Comparison of ENCODE assay signal across 1 cellular context in genomic region chr4:168995537-168996295, GRCh38.
TF ChIP-seq lines count a peak whose summit lies in the region.

No MANE protein-coding gene starts in this region.

TF ChIP-seq in HepG2, 621 proteins besides CTCF, POLR2A, EP300 and RAD21 (continued from another document):
- TF ChIP-seq SNAPC4 (CRISPR knock-in tag; IDR thresholded peaks at IDR 0.05) = no peak
